Comparison of ENCODE assay signal across 26 cellular contexts in genomic region chr2:19472579-19472978, GRCh38.
A peak's percentile ranks its signal among the peaks of the same experiment; 100 is the strongest.
DNase-seq lines count a peak whose midpoint lies in the region; ATAC-seq, FAIRE-seq and TF ChIP-seq lines count a peak whose summit lies in the region.
"Had no signal": no experiment of that assay in that cellular context is flagged by ENCODE, and none has a peak within 500 bp of the region (broad histone marks: within the 10 kb centered on the region; RNA-seq: fewer than 3 reads in every experiment).

No MANE protein-coding gene starts in this region.

- 88 to 91% methylated on average over 3 of the region's 3 CpGs for WGBS in sigmoid colon, 2 donors

- CTCF ChIA-PET in WTC11 (lab: Charles Lee) = interaction anchor here (1.4 kb wide), 2 partner anchors 95 to 103 kb away, joined by 3 to 5 read pairs; no protein-coding TSS in a partner anchor

- TF ChIP-seq EP300 in sigmoid colon (IDR thresholded peaks at IDR 0.05) = no peak

- H3K4me1 Mint-ChIP-seq in WTC11 = peaks cover 24% of the 10 kb centered on the region
- peaks cover 14% of the 10 kb centered on the region for H3K4me1 Mint-ChIP-seq in mesothelial cell of epicardium

- POLR2A ChIA-PET in WTC11 (lab: Charles Lee) = no interaction called here

- H3K4me3 Mint-ChIP-seq in WTC11 = no peak overlapping the region
- H3K4me3 Mint-ChIP-seq in mesothelial cell of epicardium = no peak overlapping the region
- H3K4me3 Mint-ChIP-seq: B cell; CD14-positive monocyte; CD4-positive, CD25-positive, alpha-beta regulatory T cell; CD8-positive, alpha-beta memory T cell had no signal

- H3K4me2 ChIP-seq in BLaER1 treated with 17β-estradiol and CSF1 and Interleukin-3, amounts not matched to agents 10 nM and 100 nM = peak overlapping the region in 9 of 11 experiments; percentile 65 to 84 (median 74); a peak in 12 of 22 replicates
- H3K4me2 ChIP-seq: A549 had no signal

- no peaks in the 10 kb centered on the region for H3K36me3 Mint-ChIP-seq in WTC11
- H3K36me3 Mint-ChIP-seq in mesothelial cell of epicardium = no peaks in the 10 kb centered on the region
- H3K36me3 Mint-ChIP-seq: CD14-positive monocyte; CD4-positive, alpha-beta memory T cell; CD4-positive, CD25-positive, alpha-beta regulatory T cell; CD8-positive, alpha-beta memory T cell had no signal

- peaks cover 0 to 8% (median 0%) of the 10 kb centered on the region in 11 experiments; a peak in 1 of 22 replicates for H3K9me3 ChIP-seq in BLaER1 treated with 17β-estradiol and CSF1 and Interleukin-3, amounts not matched to agents 10 nM and 100 nM (replicated peaks in 1 of 11)
- H3K9me3 ChIP-seq in sigmoid colon = no peaks in the 10 kb centered on the region
- H3K9me3 ChIP-seq: A549 had no signal

- H3K9me3 Mint-ChIP-seq in WTC11 (peaks cover 7% of the 10 kb centered on the region), mesothelial cell of epicardium (no peaks in the 10 kb centered on the region)

- TF ChIP-seq CTCF in WTC11 (IDR thresholded peaks at IDR 0.05) (no peak), mesothelial cell of epicardium (IDR thresholded peaks at IDR 0.05; ENCODE audit: unreplicated experiment) (no peak), sigmoid colon (IDR thresholded peaks at IDR 0.05) (no peak)

- H3K4me3 ChIP-seq in BLaER1 treated with 17β-estradiol and CSF1 and Interleukin-3, amounts not matched to agents 10 nM and 100 nM = no peak overlapping the region
- H3K4me3 ChIP-seq in sigmoid colon = no peak overlapping the region
- H3K4me3 ChIP-seq: A549 had no signal

- H3K27ac Mint-ChIP-seq in WTC11 (no peak overlapping the region), mesothelial cell of epicardium (peak overlapping the region; percentile 19)
- H3K27ac Mint-ChIP-seq: B cell; CD14-positive monocyte; CD4-positive, alpha-beta memory T cell; CD4-positive, CD25-positive, alpha-beta regulatory T cell; CD8-positive, alpha-beta memory T cell had no signal

- H3K27ac ChIP-seq in BLaER1 treated with 17β-estradiol and CSF1 and Interleukin-3, amounts not matched to agents 10 nM and 100 nM = no peak overlapping the region
- H3K27ac ChIP-seq in sigmoid colon = no peak overlapping the region
- H3K27ac ChIP-seq: 22Rv1, A549 had no signal

- peak; percentile 72 for FAIRE-seq in urothelium cell line (lab: Jason Lieb, UNC)
- FAIRE-seq: A549, GM12891, GM19239 had no signal

- no peak overlapping the region for H3K9ac ChIP-seq in BLaER1 treated with 17β-estradiol and CSF1 and Interleukin-3, amounts not matched to agents 10 nM and 100 nM

- H3K27me3 Mint-ChIP-seq in WTC11 (ENCODE audit: low read depth) (no peaks in the 10 kb centered on the region), mesothelial cell of epicardium (ENCODE audit: low read depth) (peaks cover 5% of the 10 kb centered on the region)

- intact Hi-C loops in sigmoid colon (cut with DNase I) = no loop called here

- peaks cover 0 to 93% (median 26%) of the 10 kb centered on the region in 11 experiments; a peak in 16 of 22 replicates for H3K27me3 ChIP-seq in BLaER1 treated with 17β-estradiol and CSF1 and Interleukin-3, amounts not matched to agents 10 nM and 100 nM
- no peaks in the 10 kb centered on the region for H3K27me3 ChIP-seq in sigmoid colon

- H3K4me1 ChIP-seq in BLaER1 treated with 17β-estradiol and CSF1 and Interleukin-3, amounts not matched to agents 10 nM and 100 nM = peaks cover 19 to 29% (median 26%) of the 10 kb centered on the region in 10 experiments
- peaks cover 0 to 24% (median 19%) of the 10 kb centered on the region in 4 donors for H3K4me1 ChIP-seq in sigmoid colon
- H3K4me1 ChIP-seq: A549 had no signal

- H4K20me1 ChIP-seq in BLaER1 treated with 17β-estradiol and CSF1 and Interleukin-3, amounts not matched to agents 10 nM and 100 nM = peaks cover 0 to 11% (median 0%) of the 10 kb centered on the region in 11 experiments; a peak in 5 of 22 replicates

- no peak for DNase-seq in WTC11 (ENCODE audit: low spot score)
- no peak for DNase-seq in mesothelial cell of epicardium (ENCODE audit: low spot score in 2 of 2, unreplicated experiment in 2 of 2)
- DNase-seq in urothelium cell line (ENCODE audit: low spot score) = no peak
- DNase-seq in GF-D8 (lab: John Stamatoyannopoulos, UW) = no peak
- no peak for DNase-seq in sigmoid colon
- DNase-seq: AML-193; C1 segment of cervical spinal cord; CD4-positive, alpha-beta memory T cell; CD4-positive, CD25-positive, alpha-beta regulatory T cell; CD8-positive, alpha-beta memory T cell; COR-L47; DMS 273 treated with DMSO at 0.1 percent for 48 hours; DMS153; DMS53; DMS79; DND-41; EL; GDM1 had no signal

- H3K36me3 ChIP-seq in BLaER1 treated with 17β-estradiol and CSF1 and Interleukin-3, amounts not matched to agents 10 nM and 100 nM = no peaks in the 10 kb centered on the region
- no peaks in the 10 kb centered on the region for H3K36me3 ChIP-seq in sigmoid colon

- no peak for TF ChIP-seq POLR2A in sigmoid colon (IDR thresholded peaks at IDR 0.05)

- peak; percentile 59 for ATAC-seq in WTC11
- ATAC-seq in HG03342 (IDR thresholded peaks at IDR 0.05; ENCODE audit: unreplicated experiment) = no peak
- ATAC-seq: A549 had no signal

TF ChIP-seq in WTC11, 78 proteins besides CTCF, POLR2A, EP300 and RAD21 (continues in another document):
- no peak for TF ChIP-seq HMGXB4 (CRISPR knock-in tag; IDR thresholded peaks at IDR 0.05)
- TF ChIP-seq FOXP4 (CRISPR knock-in tag; IDR thresholded peaks at IDR 0.05) = no peak
- no peak for TF ChIP-seq ZBTB21 (CRISPR knock-in tag; IDR thresholded peaks at IDR 0.05; ENCODE audit: borderline replicate concordance)
- TF ChIP-seq ATF2 (CRISPR knock-in tag; IDR thresholded peaks at IDR 0.05; ENCODE audit: borderline replicate concordance, low read depth) = no peak
- TF ChIP-seq OVOL2 (CRISPR knock-in tag; IDR thresholded peaks at IDR 0.05; ENCODE audit: borderline replicate concordance) = no peak
- no peak for TF ChIP-seq ZNF219 (CRISPR knock-in tag; IDR thresholded peaks at IDR 0.05; ENCODE audit: borderline replicate concordance)
- no peak for TF ChIP-seq ZNF281 (CRISPR knock-in tag; IDR thresholded peaks at IDR 0.05)
